17 cellular contexts compared by ENCODE assay signal in genomic region chr14:34453226-34453625, GRCh38.
"Had no signal": no experiment of that assay in that cellular context is flagged by ENCODE, and none has a peak within 500 bp of the region (broad histone marks: within the 10 kb centered on the region; RNA-seq: fewer than 3 reads in every experiment).

No MANE protein-coding gene starts in this region.

- DNase-seq: activated B cell treated with CpG ODN at 0.5 μM for 24 hours; activated CD4-positive, alpha-beta T cell treated with anti-CD3 and anti-CD28 coated beads for 48 hours; activated CD8-positive, alpha-beta T cell treated with anti-CD3 and anti-CD28 coated beads for 36 hours; activated effector memory CD4-positive, alpha-beta T cell treated with Interleukin-2 at 50 U/mL for 16 hours; activated T-cell treated with anti-CD3 and anti-CD28 coated beads, Interleukin-2, amount 50 U/mL, for 4 hours; adrenal gland; left cardiac atrium; lower lobe of right lung; nephron progenitor cell; sigmoid colon; spleen; stimulated activated CD4-positive, alpha-beta T cell treated with anti-CD3 and anti-CD28 coated beads, Interleukin-2, amount 100 ng/mL, for 24 hours; stomach; testis had no signal

- H3K27me3 ChIP-seq: adrenal gland, sigmoid colon, spleen, stomach, testis had no signal

- ATAC-seq: activated CD8-positive, alpha-beta T cell treated with anti-CD3 and anti-CD28 coated beads for 36 hours; activated T-cell treated with anti-CD3 and anti-CD28 coated beads, Interleukin-2, amount 50 U/mL, for 4 hours; left cardiac atrium had no signal

- H3K9me3 ChIP-seq: lower lobe of right lung, sigmoid colon, spleen, stomach, testis had no signal

- H3K4me1 ChIP-seq: spleen, testis had no signal

- H3K4me3 ChIP-seq: adrenal gland, lower lobe of right lung, sigmoid colon, spleen, stomach, testis had no signal

- FAIRE-seq: colon, endometrium, TTC549 had no signal

- H3K27ac ChIP-seq: adrenal gland, lower lobe of right lung, sigmoid colon, spleen, stomach, testis had no signal
